Comparison of ENCODE assay signal across 8 cellular contexts in the genomic region with DNA sequence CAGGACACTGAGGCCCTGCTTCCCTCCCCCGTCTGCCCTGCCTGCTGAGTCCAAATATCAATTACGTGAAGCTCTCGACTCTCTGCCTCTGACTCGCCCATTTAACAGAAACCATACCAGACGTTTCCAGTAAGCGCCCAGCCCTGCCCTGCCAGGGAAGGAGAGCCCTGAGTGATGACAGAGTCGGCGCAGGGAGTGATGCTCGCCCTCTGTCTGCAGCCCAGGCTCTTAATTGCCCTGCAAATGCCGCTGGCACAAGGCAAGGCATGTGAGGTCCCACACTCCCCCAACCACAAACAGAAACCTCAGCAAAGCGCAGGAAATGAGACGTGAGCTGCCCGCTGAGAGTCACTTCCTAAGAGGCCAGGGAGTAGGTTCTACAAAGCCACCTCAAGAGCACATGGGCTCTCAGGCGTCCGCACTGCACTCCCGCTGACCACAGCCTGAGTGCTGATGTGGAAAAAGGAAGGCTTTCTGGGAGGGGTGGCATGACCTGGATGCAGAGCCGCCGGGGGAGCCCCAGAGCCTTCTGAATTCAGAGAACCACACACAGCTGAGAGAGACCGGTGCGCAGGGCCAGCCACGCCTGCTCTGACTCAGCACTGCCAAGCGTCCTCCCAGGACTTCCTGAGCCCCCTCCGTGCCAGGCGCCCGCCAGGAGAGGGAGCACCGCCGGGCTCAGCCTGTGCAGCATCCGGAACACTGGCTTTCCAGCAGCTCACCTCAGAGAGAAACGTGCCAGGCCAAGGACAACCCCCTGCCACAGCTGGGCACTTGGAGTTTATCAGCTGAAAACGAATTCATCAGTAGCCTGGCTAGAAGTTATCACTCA. TPM values are rescaled to one million over a fixed set of nuclear protein-coding genes. Genes with fewer than 3 reads are reported as not detected.
DNase-seq lines count a peak whose midpoint lies in the region; ATAC-seq, FAIRE-seq and TF ChIP-seq lines count a peak whose summit lies in the region.

No MANE protein-coding gene starts in this region.

- DNase-seq in G401 (ENCODE audit: low spot score) = peak; percentile 84
- DNase-seq in GM23338 (ENCODE audit: low spot score) = peak; percentile 92
- DNase-seq in T-cell = peak; percentile 67 to 93 (median 86)
- peak; percentile 83 for DNase-seq in amniotic stem cell (lab: John Stamatoyannopoulos, UW)
- peak; percentile 85 for DNase-seq in left ventricle myocardium superior
- DNase-seq in pulmonary artery endothelial cell (ENCODE audit: low read depth, low spot score) = peak; percentile 86
- peak; percentile 90 for DNase-seq in urothelium cell line (ENCODE audit: low spot score)

- H3K79me2 ChIP-seq in GM23338 (replicated peaks; ENCODE audit: insufficient read depth) = no peaks in the 10 kb centered on the region
- no peaks in the 10 kb centered on the region for H3K79me2 ChIP-seq in Loucy (ENCODE audit: insufficient read depth, low read length)

- H3K9me2 ChIP-seq in GM23338 (ENCODE audit: insufficient read depth) (no peaks in the 10 kb centered on the region), Loucy (replicated peaks; ENCODE audit: low read depth, low read length) (no peaks in the 10 kb centered on the region)

- peak overlapping the region; percentile 84 for H3K9ac ChIP-seq in Loucy (ENCODE audit: low read depth, low read length, poor library complexity, severe bottlenecking)

- H3K36me3 Mint-ChIP-seq in GM23338 (ENCODE audit: low read depth) = no peaks in the 10 kb centered on the region; the same call in 2 of the 3 replicates
- H3K36me3 Mint-ChIP-seq in T-cell = no peaks in the 10 kb centered on the region

- peaks cover 49% of the 10 kb centered on the region for H3K4me1 Mint-ChIP-seq in GM23338
- peaks cover 65 to 79% (median 79%) of the 10 kb centered on the region in 3 donors for H3K4me1 Mint-ChIP-seq in T-cell

- CTCF ChIA-PET in T-cell (lab: Charles Lee) = interaction anchor here (0.6 to 2.5 kb wide), 14 partner anchors 11 to 193 kb away, joined by 3 to 17 read pairs (median 4); partner anchors contain the start of genes HAUS3 (in 1 of the 2), POLN (in 1 of the 2) and RNF4 (in 1 of the 2)

- intact Hi-C loops in left ventricle myocardium superior (cut with micrococcal nuclease) = no loop called here

- POLR2A ChIA-PET in T-cell (lab: Charles Lee) = interaction anchor here (0.6 to 1.9 kb wide), 8 partner anchors 56 to 172 kb away, joined by 3 to 13 read pairs (median 5); partner anchors contain the start of genes FAM193A (in 1 of the 2), MXD4 (in 1 of the 2) and RNF4 (in 1 of the 2)

- H4K20me1 ChIP-seq in GM23338 (replicated peaks; ENCODE audit: insufficient read depth) = peaks cover 6% of the 10 kb centered on the region; the same call in 1 of the 2 replicates
- H4K20me1 ChIP-seq in Loucy (ENCODE audit: insufficient read depth, low read length, poor library complexity, severe bottlenecking) = no peaks in the 10 kb centered on the region

- no peaks in the 10 kb centered on the region; the same call in 2 of the 3 replicates for H3K9me3 Mint-ChIP-seq in GM23338
- H3K9me3 Mint-ChIP-seq in T-cell = no peaks in the 10 kb centered on the region

- no peaks in the 10 kb centered on the region for H3K36me3 ChIP-seq in GM23338 (ENCODE audit: insufficient read depth)
- no peaks in the 10 kb centered on the region for H3K36me3 ChIP-seq in Loucy (ENCODE audit: insufficient read depth, low read length)

- H3K27ac ChIP-seq in GM23338 (ENCODE audit: low read depth) = peak overlapping the region; percentile 91

- H3K4me3 Mint-ChIP-seq in GM23338 = peak overlapping the region; percentile 64
- H3K4me3 Mint-ChIP-seq in T-cell = peak overlapping the region; percentile 69 to 85 (median 78)

- peak; percentile 75 for ATAC-seq in GM23338
- ATAC-seq in T-cell (replicated peaks in 1 of 4) = peak; percentile 76 to 78 (median 78)
- ATAC-seq in left ventricle myocardium superior = peak; percentile 94

- H3K4me1 ChIP-seq in GM23338 (ENCODE audit: insufficient read depth) = peaks cover 38% of the 10 kb centered on the region
- peaks cover 38% of the 10 kb centered on the region for H3K4me1 ChIP-seq in Loucy (ENCODE audit: insufficient read depth, low read length, poor library complexity, severe bottlenecking)

- H3K27me3 ChIP-seq in GM23338 (ENCODE audit: insufficient read depth) (peaks cover 47% of the 10 kb centered on the region), Loucy (ENCODE audit: insufficient read depth, low read length, poor library complexity, severe bottlenecking) (no peaks in the 10 kb centered on the region)

- in situ Hi-C loops in G401 (cut with HindIII; ENCODE audit: low sequenced_read_pairs) = no loop called here

- peak overlapping the region; percentile 48 for H3K4me3 ChIP-seq in GM23338
- peak overlapping the region; percentile 72 for H3K4me3 ChIP-seq in Loucy (ENCODE audit: low read length, poor library complexity, severe bottlenecking)

- no peaks in the 10 kb centered on the region for H3K9me3 ChIP-seq in Loucy (ENCODE audit: insufficient read depth, low read depth, low read length)

- no peak for FAIRE-seq in urothelium cell line (lab: Jason Lieb, UNC)

- H3F3A ChIP-seq in GM23338 (replicated peaks; ENCODE audit: low read depth) (peaks cover 22% of the 10 kb centered on the region), Loucy (ENCODE audit: low read depth) (0 out of 2 replicates have a peak, but pooled peaks cover 10% of the 10 kb centered on the region)

- TF ChIP-seq CTCF in GM23338 (conservative IDR thresholded peaks at IDR 0.05; ENCODE audit: low read depth in 2 of 2) (peak; percentile 29 to 55; a peak in 3 of 4 replicates), Loucy (conservative IDR thresholded peaks at IDR 0.05; ENCODE audit: low read length) (peak; percentile 45)

- H2AFZ ChIP-seq in GM23338 = peak overlapping the region; percentile 69
- H2AFZ ChIP-seq in Loucy (ENCODE audit: low read length) = peak overlapping the region; percentile 36

- peaks cover 48% of the 10 kb centered on the region for H3K27me3 Mint-ChIP-seq in GM23338 (ENCODE audit: insufficient read depth, low read depth, poor library complexity)
- peaks cover 3 to 7% of the 10 kb centered on the region in 2 donors for H3K27me3 Mint-ChIP-seq in T-cell

- H3K4me2 ChIP-seq in GM23338 = peak overlapping the region; percentile 80
- peak overlapping the region; percentile 95 for H3K4me2 ChIP-seq in Loucy (ENCODE audit: low read depth, low read length, poor library complexity, severe bottlenecking)

- H3K27ac Mint-ChIP-seq in GM23338 = peak overlapping the region; percentile 84
- H3K27ac Mint-ChIP-seq in T-cell = peak overlapping the region; percentile 91 to 95

TF ChIP-seq in GM23338, 12 proteins besides CTCF, POLR2A, EP300 and RAD21 (continues in another document):
- TF ChIP-seq, protein P1, sequence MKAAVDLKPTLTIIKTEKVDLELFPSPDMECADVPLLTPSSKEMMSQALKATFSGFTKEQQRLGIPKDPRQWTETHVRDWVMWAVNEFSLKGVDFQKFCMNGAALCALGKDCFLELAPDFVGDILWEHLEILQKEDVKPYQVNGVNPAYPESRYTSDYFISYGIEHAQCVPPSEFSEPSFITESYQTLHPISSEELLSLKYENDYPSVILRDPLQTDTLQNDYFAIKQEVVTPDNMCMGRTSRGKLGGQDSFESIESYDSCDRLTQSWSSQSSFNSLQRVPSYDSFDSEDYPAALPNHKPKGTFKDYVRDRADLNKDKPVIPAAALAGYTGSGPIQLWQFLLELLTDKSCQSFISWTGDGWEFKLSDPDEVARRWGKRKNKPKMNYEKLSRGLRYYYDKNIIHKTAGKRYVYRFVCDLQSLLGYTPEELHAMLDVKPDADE (IDR thresholded peaks at IDR 0.05) = peak; percentile 49; the same call in 1 of the 2 replicates

RNA-seq across cellular contexts. Expression of gene ZFYVE28, which starts 5.3 kb away (rescaled TPM):
- total RNA-seq in G401 (2014; rRNA removed; shearing (Covaris generic)) = 9.4 and 11.4 TPM in 2 replicates
- 4.6 and 8.7 TPM in 2 replicates for total RNA-seq in GM23338 (2014; rRNA removed; shearing (Covaris generic))
- polyA plus RNA-seq in GM23338 (2016; fragmentation: Nextera tagmentation; extraction: Ambion mirVana) = 1.8 and 2.6 TPM in 2 replicates
- total RNA-seq in T-cell (10 to 100 TPM; 33.4 to 56.2 (median 45.4) TPM), left ventricle myocardium superior (5.6 TPM), pulmonary artery endothelial cell (10.8 and 12.3 TPM in 2 replicates)

RNA-seq across cellular contexts. Expression of gene CFAP99, which starts 5.7 kb away (rescaled TPM):
- total RNA-seq in G401 (2014; rRNA removed; shearing (Covaris generic)) = 1.5 TPM in 1 of 2 replicates, not detected in the other
- total RNA-seq in GM23338 (2014; rRNA removed; shearing (Covaris generic)) = not detected in 2 replicates
- polyA plus RNA-seq in GM23338 (2016; fragmentation: Nextera tagmentation; extraction: Ambion mirVana) = not detected in 2 replicates
- under 1 TPM in 3 of 5 donors, not detected in 2; 0.09 to 0.20 (median 0.13) TPM for total RNA-seq in T-cell
- not detected for total RNA-seq in left ventricle myocardium superior
- total RNA-seq in pulmonary artery endothelial cell = 0.04 TPM in 1 of 2 replicates, not detected in the other

RNA-seq across cellular contexts. Expression of gene RNF4, which starts 55.8 kb away (rescaled TPM):
- 28.3 and 28.7 TPM in 2 replicates for total RNA-seq in G401 (2014; rRNA removed; shearing (Covaris generic))
- total RNA-seq in GM23338 (2014; rRNA removed; shearing (Covaris generic)) = 77.2 and 87.5 TPM in 2 replicates
- polyA plus RNA-seq in GM23338 (2016; fragmentation: Nextera tagmentation; extraction: Ambion mirVana) = 42.5 and 47.7 TPM in 2 replicates
- total RNA-seq in T-cell (100 to 1,000 TPM in 4 of 5 donors, 10 to 100 TPM in 1; 89.2 to 107 (median 104) TPM), left ventricle myocardium superior (26.1 TPM), pulmonary artery endothelial cell (50.8 and 54.3 TPM in 2 replicates)

Comparison
In these comparisons a context has a peak if more than half of its experiments do, and no peak if none do; other contexts are left out.
1. Peak in every context shown above with its lines: DNase-seq, ATAC-seq, H3K4me3 ChIP-seq and H3K27ac ChIP-seq.